34 cellular contexts compared by ENCODE assay signal in the genomic region with DNA sequence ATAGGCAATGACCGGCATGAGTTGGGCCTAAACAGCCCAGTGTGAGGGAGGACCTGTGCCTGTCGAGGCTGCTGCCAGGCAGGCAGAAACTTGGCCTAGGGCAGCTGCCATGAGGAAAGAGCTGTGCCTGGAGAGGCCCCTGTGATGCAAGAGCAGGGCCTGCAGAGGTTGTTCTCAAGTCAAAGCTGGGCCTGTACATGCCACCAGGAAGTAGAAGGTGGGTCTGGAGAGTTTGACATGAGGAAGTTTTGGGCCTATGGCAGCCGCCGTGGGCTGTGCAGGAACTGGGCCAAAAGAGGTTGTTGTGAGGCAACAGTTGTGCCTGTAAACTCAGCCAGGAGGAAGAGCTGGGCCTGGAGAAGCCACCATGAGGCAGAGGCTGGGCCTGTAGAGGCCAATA. TPM values are rescaled to one million over a fixed set of nuclear protein-coding genes. Genes with fewer than 3 reads are reported as not detected.
A peak's percentile ranks its signal among the peaks of the same experiment; 100 is the strongest.
DNase-seq lines count a peak whose midpoint lies in the region; ATAC-seq and TF ChIP-seq lines count a peak whose summit lies in the region.
"Had no signal": no experiment of that assay in that cellular context is flagged by ENCODE, and none has a peak within 500 bp of the region (broad histone marks: within the 10 kb centered on the region; RNA-seq: fewer than 3 reads in every experiment).

No MANE protein-coding gene starts in this region.

- ATAC-seq in activated T-helper 17 cell treated with anti-CD3 and anti-CD28 coated beads, Interleukin-2, amount 50 U/mL, for 72 hours (replicated peaks): no peak
- ATAC-seq in HG02759 (IDR thresholded peaks at IDR 0.05; ENCODE audit: unreplicated experiment): no peak
- ATAC-seq: heart left ventricle; mucosa of descending colon; natural killer cell; right lobe of liver; stimulated activated naive CD8-positive, alpha-beta T cell treated with anti-CD3 and anti-CD28 coated beads, Interleukin-15, amount 100 ng/mL, for 72 hours had no signal

- no peak overlapping the region for H3K4me3 Mint-ChIP-seq in activated T-helper 17 cell treated with anti-CD3 and anti-CD28 coated beads, Interleukin-2, amount 50 U/mL, for 72 hours
- H3K4me3 Mint-ChIP-seq in osteocyte (ENCODE audit: unreplicated experiment): no peak overlapping the region
- H3K4me3 Mint-ChIP-seq: activated CD4-positive, alpha-beta memory T cell treated with anti-CD3 and anti-CD28 coated beads for 36 hours; activated naive CD4-positive, alpha-beta T cell treated with anti-CD3 and anti-CD28 coated beads for 36 hours; dendritic cell treated with granulocyte-macrophage colony-stimulating factor and Interleukin-4, amounts not matched to agents 40 ng/mL and 50 ng/mL, for 4 days; natural killer cell; stimulated activated naive CD8-positive, alpha-beta T cell treated with anti-CD3 and anti-CD28 coated beads, Interleukin-15, amount 100 ng/mL, for 72 hours had no signal

- no peak for TF ChIP-seq CTCF in osteocyte (IDR thresholded peaks at IDR 0.05)

- in situ Hi-C loops in KBM-7 (cut with MboI; ENCODE audit: low pct_unique_long_range_greater_than_20kb, low sequenced_read_pairs): loop anchor here (25.0 kb wide), 1 partner anchor 161 kb away; no protein-coding TSS in a partner anchor

- no peaks in the 10 kb centered on the region for H3K4me1 Mint-ChIP-seq in activated T-helper 17 cell treated with anti-CD3 and anti-CD28 coated beads, Interleukin-2, amount 50 U/mL, for 72 hours
- no peaks in the 10 kb centered on the region for H3K4me1 Mint-ChIP-seq in osteocyte (ENCODE audit: unreplicated experiment)
- H3K4me1 Mint-ChIP-seq: natural killer cell; stimulated activated naive CD8-positive, alpha-beta T cell treated with anti-CD3 and anti-CD28 coated beads, Interleukin-15, amount 100 ng/mL, for 72 hours had no signal

- H3K36me3 Mint-ChIP-seq in activated T-helper 17 cell treated with anti-CD3 and anti-CD28 coated beads, Interleukin-2, amount 50 U/mL, for 72 hours (ENCODE audit: low read depth): no peaks in the 10 kb centered on the region
- no peaks in the 10 kb centered on the region for H3K36me3 Mint-ChIP-seq in osteocyte (ENCODE audit: unreplicated experiment)
- H3K36me3 Mint-ChIP-seq: activated CD4-positive, alpha-beta memory T cell treated with anti-CD3 and anti-CD28 coated beads for 36 hours had no signal

- H3K27ac Mint-ChIP-seq in activated T-helper 17 cell treated with anti-CD3 and anti-CD28 coated beads, Interleukin-2, amount 50 U/mL, for 72 hours: peak overlapping the region; percentile 57
- H3K27ac Mint-ChIP-seq in osteocyte (ENCODE audit: unreplicated experiment): no peak overlapping the region
- H3K27ac Mint-ChIP-seq: activated CD4-positive, alpha-beta memory T cell treated with anti-CD3 and anti-CD28 coated beads for 36 hours; activated naive CD4-positive, alpha-beta T cell treated with anti-CD3 and anti-CD28 coated beads for 36 hours; dendritic cell treated with granulocyte-macrophage colony-stimulating factor and Interleukin-4, amounts not matched to agents 40 ng/mL and 50 ng/mL, for 4 days; natural killer cell had no signal

- H3K27me3 Mint-ChIP-seq in activated T-helper 17 cell treated with anti-CD3 and anti-CD28 coated beads, Interleukin-2, amount 50 U/mL, for 72 hours: no peaks in the 10 kb centered on the region
- no peaks in the 10 kb centered on the region for H3K27me3 Mint-ChIP-seq in osteocyte (ENCODE audit: unreplicated experiment)
- H3K27me3 Mint-ChIP-seq: activated CD4-positive, alpha-beta memory T cell treated with anti-CD3 and anti-CD28 coated beads for 36 hours; dendritic cell treated with granulocyte-macrophage colony-stimulating factor and Interleukin-4, amounts not matched to agents 40 ng/mL and 50 ng/mL, for 4 days; stimulated activated naive CD8-positive, alpha-beta T cell treated with anti-CD3 and anti-CD28 coated beads, Interleukin-15, amount 100 ng/mL, for 72 hours had no signal

- peaks cover 34% of the 10 kb centered on the region for H3K9me3 Mint-ChIP-seq in activated T-helper 17 cell treated with anti-CD3 and anti-CD28 coated beads, Interleukin-2, amount 50 U/mL, for 72 hours
- H3K9me3 Mint-ChIP-seq in osteocyte (ENCODE audit: unreplicated experiment): peaks cover 75% of the 10 kb centered on the region

- peak; percentile 46 for DNase-seq in KBM-7
- DNase-seq in NOMO-1 treated with DMSO at 0.1 percent for 48 hours (lab: John Stamatoyannopoulos, UW; ENCODE audit: unreplicated experiment): peak; percentile 84
- peak; percentile 56 for DNase-seq in osteocyte (ENCODE audit: extremely low spot score, unreplicated experiment)
- no peak for DNase-seq in NCI-H510A (lab: John Stamatoyannopoulos, UW)
- no peak for DNase-seq in kidney tubule cell (ENCODE audit: low spot score)
- DNase-seq: ACHN; activated CD4-positive, alpha-beta memory T cell treated with anti-CD3 and anti-CD28 coated beads for 36 hours; activated CD4-positive, alpha-beta T cell treated with anti-CD3 and anti-CD28 coated beads for 1 hour; activated naive CD4-positive, alpha-beta T cell treated with anti-CD3 and anti-CD28 coated beads for 36 hours; BE2C; central memory CD4-positive, alpha-beta T cell; esophagus squamous epithelium; foreskin melanocyte; H7; heart left ventricle; IMR-90; kidney glomerular epithelial cell; mucosa of descending colon; natural killer cell; NCI-H2029 treated with DMSO at 0.1 percent for 48 hours; NCI-H774; nucleus accumbens; OCI-M1; right lobe of liver; SK-N-SH; spleen; stimulated activated CD4-positive, alpha-beta T cell treated with anti-CD3 and anti-CD28 coated beads, Interleukin-2, amount 100 ng/mL, for 24 hours; stimulated activated naive CD8-positive, alpha-beta T cell treated with anti-CD3 and anti-CD28 coated beads, Interleukin-15, amount 100 ng/mL, for 72 hours had no signal

RNA-seq across cellular contexts. Expression of gene OR4C45, which starts 43.2 kb away (rescaled TPM):
- not detected for total RNA-seq in activated T-helper 17 cell treated with anti-CD3 and anti-CD28 coated beads, Interleukin-2, amount 50 U/mL, for 72 hours
- total RNA-seq in osteocyte: not detected in 2 replicates
- total RNA-seq: activated CD4-positive, alpha-beta memory T cell treated with anti-CD3 and anti-CD28 coated beads for 36 hours; activated naive CD4-positive, alpha-beta T cell treated with anti-CD3 and anti-CD28 coated beads for 36 hours; esophagus squamous epithelium; H7; heart left ventricle; IMR-90; lung microvascular endothelial cell; mucosa of descending colon; natural killer cell; prostate gland; right lobe of liver; spleen; T-helper 2 cell treated with Interferon-gamma antibody and Interleukin-4, amounts not matched to agents 100 ng/mL and 5 ng/mL, for 36 hours had no signal

Comparison
In these comparisons a context has a peak if more than half of its experiments do, and no peak if none do; other contexts are left out.
1. DNase-seq: peak in KBM-7 (single experiment), NOMO-1 treated with DMSO at 0.1 percent for 48 hours (single experiment) and osteocyte (single experiment); none in NCI-H510A (single experiment) and kidney tubule cell (single experiment).